Comparison of ENCODE assay signal across 10 cellular contexts in genomic region chr17:77393274-77393600, GRCh38.
DNase-seq lines count a peak whose midpoint lies in the region; ATAC-seq and TF ChIP-seq lines count a peak whose summit lies in the region.
"Had no signal": no experiment of that assay in that cellular context is flagged by ENCODE, and none has a peak within 500 bp of the region (broad histone marks: within the 10 kb centered on the region; RNA-seq: fewer than 3 reads in every experiment).

No MANE protein-coding gene starts in this region.

- no peaks in the 10 kb centered on the region for H3K27me3 Mint-ChIP-seq in Calu3 (ENCODE audit: unreplicated experiment)

- H3K27ac ChIP-seq in RWPE1 (peak overlapping the region; percentile 91), fibroblast of lung (ENCODE audit: insufficient read depth, low read length) (peak overlapping the region; percentile 98), sigmoid colon (peak overlapping the region; percentile 95 to 99 (median 99))

- no peak for TF ChIP-seq POLR2A in sigmoid colon (IDR thresholded peaks at IDR 0.05)

- H3K79me2 ChIP-seq in fibroblast of lung (ENCODE audit: control insufficient read depth, insufficient read depth, low read length): peaks cover 87% of the 10 kb centered on the region

- no peak overlapping the region for H3K4me2 ChIP-seq in fibroblast of lung (ENCODE audit: extremely low read depth, insufficient read depth, low read length)

- H3K9me3 Mint-ChIP-seq in Calu3 (ENCODE audit: low read depth, unreplicated experiment): no peaks in the 10 kb centered on the region

- no peak for TF ChIP-seq EP300 in sigmoid colon (IDR thresholded peaks at IDR 0.05)

- H3K36me3 ChIP-seq in fibroblast of lung (ENCODE audit: control insufficient read depth, insufficient read depth, low read length) (peaks cover 7% of the 10 kb centered on the region), sigmoid colon (no peaks in the 10 kb centered on the region)

- H4K20me1 ChIP-seq in fibroblast of lung (ENCODE audit: control insufficient read depth, extremely low read depth, insufficient read depth, low read length): no peaks in the 10 kb centered on the region

- DNase-seq in Calu3 (peak; percentile 44), RWPE1 (ENCODE audit: low spot score) (no peak), fibroblast of lung (ENCODE audit: low read depth in 2 of 2) (no peak), sigmoid colon (no peak), RKO (ENCODE audit: low spot score) (no peak), UCSD-AML1 (lab: John Stamatoyannopoulos, UW; ENCODE audit: unreplicated experiment) (no peak), putamen (ENCODE audit: low spot score) (no peak)
- DNase-seq: DMS53 had no signal

- 46 to 84% methylated on average over 5 of the region's 5 CpGs for WGBS in sigmoid colon, 2 donors

- peak overlapping the region; percentile 42 for H3K4me3 Mint-ChIP-seq in Calu3 (ENCODE audit: low read depth, unreplicated experiment)

- H3K4me1 Mint-ChIP-seq in Calu3 (ENCODE audit: low read depth, unreplicated experiment): peaks cover 45% of the 10 kb centered on the region

- no TSS peak for BruUV-seq in Calu3 (replicated peaks; lab: Mats Ljungman, UMichigan)

- no peaks in the 10 kb centered on the region for H3K27me3 ChIP-seq in fibroblast of lung (ENCODE audit: control insufficient read depth, insufficient read depth, low read length)
- no peaks in the 10 kb centered on the region for H3K27me3 ChIP-seq in sigmoid colon

- peaks cover 41% of the 10 kb centered on the region for H3K36me3 Mint-ChIP-seq in Calu3 (ENCODE audit: insufficient read depth, unreplicated experiment)

- H3K4me1 ChIP-seq in fibroblast of lung (ENCODE audit: control insufficient read depth, extremely low read depth, insufficient read depth, low read length) (peaks cover 48% of the 10 kb centered on the region), sigmoid colon (peaks cover 0 to 93% (median 89%) of the 10 kb centered on the region in 4 donors)

- intact Hi-C loops in Calu3 (cut with micrococcal nuclease; ENCODE audit: unreplicated experiment): loop anchor here (5.0 kb wide), 1 partner anchor 51 kb away; no protein-coding TSS in a partner anchor
- intact Hi-C loops in sigmoid colon (cut with DNase I): no loop called here

- H3K4me3 ChIP-seq in fibroblast of lung (replicated peaks in 1 of 4; ENCODE audit: control extremely low read depth in 1 of 4, insufficient read depth in 1 of 4, low read depth in 3 of 4, low read length in 4 of 4) (no peak overlapping the region), sigmoid colon (no peak overlapping the region)
- H3K4me3 ChIP-seq: lung had no signal

- no peak overlapping the region for H3K9ac ChIP-seq in fibroblast of lung (ENCODE audit: insufficient read depth, low read length)

- no peak for ATAC-seq in HG02798 (IDR thresholded peaks at IDR 0.05; ENCODE audit: poor library complexity, unreplicated experiment)

- H2AFZ ChIP-seq in fibroblast of lung (ENCODE audit: low read length): no peak overlapping the region

- H3K9me3 ChIP-seq in fibroblast of lung (ENCODE audit: control insufficient read depth, insufficient read depth, low read depth, low read length): no peaks in the 10 kb centered on the region
- H3K9me3 ChIP-seq in sigmoid colon: no peaks in the 10 kb centered on the region

- CTCF ChIA-PET in Calu3 (lab: Charles Lee) (interaction anchor here (1.1 kb wide), 1 partner anchor 67 kb away, joined by 3 read pairs; no protein-coding TSS in a partner anchor), RWPE1 (lab: Yijun Ruan, JAX) (no interaction called here)

- POLR2A ChIA-PET in RWPE1 (lab: Yijun Ruan, JAX; ENCODE audit: low non-redundant PET): no interaction called here

- peak overlapping the region; percentile 85 for H3K27ac Mint-ChIP-seq in Calu3 (ENCODE audit: unreplicated experiment)

- no peak for TF ChIP-seq CTCF in Calu3 (IDR thresholded peaks at IDR 0.05; ENCODE audit: unreplicated experiment)
- no peak for TF ChIP-seq CTCF in RWPE1 (conservative IDR thresholded peaks at IDR 0.05; ENCODE audit: low read depth)
- TF ChIP-seq CTCF in fibroblast of lung (conservative IDR thresholded peaks at IDR 0.05 in 1 of 2, IDR thresholded peaks at IDR 0.05 in 1 of 2; ENCODE audit: low read depth in 1 of 2, low read length in 2 of 2): no peak
- no peak for TF ChIP-seq CTCF in sigmoid colon (IDR thresholded peaks at IDR 0.05)
